21 cellular contexts compared by ENCODE assay signal in the genomic region with DNA sequence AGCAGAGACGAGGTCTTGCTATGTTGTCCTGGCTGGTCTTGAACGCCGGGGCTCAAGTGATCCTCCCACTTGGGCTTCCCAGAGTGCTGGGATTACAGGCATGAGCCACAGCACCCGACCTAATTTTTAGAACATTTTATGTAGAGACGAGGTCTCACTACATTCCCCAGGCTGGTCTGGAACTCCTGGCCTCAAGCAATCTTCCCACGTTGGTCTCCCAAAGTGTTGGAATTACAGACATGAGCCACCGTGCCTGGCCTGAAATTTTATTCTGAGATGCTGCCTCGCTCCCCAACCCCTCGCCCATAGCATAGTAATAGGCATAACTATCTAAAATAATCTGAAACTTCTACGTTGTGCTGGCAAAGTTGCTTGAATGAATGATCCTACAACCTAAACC.
"Had no signal": no experiment of that assay in that cellular context is flagged by ENCODE, and none has a peak within 500 bp of the region (broad histone marks: within the 10 kb centered on the region; RNA-seq: fewer than 3 reads in every experiment).

No MANE protein-coding gene starts in this region.

- H3K27me3 Mint-ChIP-seq: activated CD4-positive, alpha-beta T cell treated with anti-CD3 and anti-CD28 coated beads for 36 hours; activated CD4-positive, alpha-beta T cell treated with anti-CD3 and anti-CD28 coated beads, Interleukin-2, amount 10 ng/mL, durations not matched to agents 24 days and 14 days; activated CD8-positive, alpha-beta T cell treated with anti-CD3 and anti-CD28 coated beads for 36 hours; activated naive CD4-positive, alpha-beta T cell treated with anti-CD3 and anti-CD28 coated beads, Interleukin-2, amount 50 U/mL, for 24 hours; activated naive CD8-positive, alpha-beta T cell treated with anti-CD3 and anti-CD28 coated beads for 36 hours; activated naive CD8-positive, alpha-beta T cell treated with anti-CD3 and anti-CD28 coated beads, Interleukin-2, amount 50 U/mL, for 24 hours; brain had no signal

- DNase-seq: activated CD4-positive, alpha-beta T cell treated with anti-CD3 and anti-CD28 coated beads for 36 hours; activated CD4-positive, alpha-beta T cell treated with anti-CD3 and anti-CD28 coated beads, Interleukin-2, amount 10 ng/mL, durations not matched to agents 24 days and 14 days; activated CD4-positive, CD25-positive, alpha-beta regulatory T cell; activated CD4-positive, CD25-positive, alpha-beta regulatory T cell treated with anti-CD3 and anti-CD28 coated beads, Interleukin-2, amount 50 U/mL, for 72 hours; activated CD8-positive, alpha-beta memory T cell treated with anti-CD3 and anti-CD28 coated beads for 24 hours; activated CD8-positive, alpha-beta T cell treated with anti-CD3 and anti-CD28 coated beads for 36 hours; activated gamma-delta T cell; activated naive CD4-positive, alpha-beta T cell; activated naive CD8-positive, alpha-beta T cell treated with anti-CD3 and anti-CD28 coated beads for 36 hours; activated naive CD8-positive, alpha-beta T cell treated with anti-CD3 and anti-CD28 coated beads, Interleukin-2, amount 50 U/mL, for 24 hours; activated T-cell treated with anti-CD3 and anti-CD28 coated beads, Interleukin-2, amount 50 U/mL, for 48 hours; central memory CD4-positive, alpha-beta T cell; cerebellar nuclear complex; colonic mucosa; effector CD8-positive, alpha-beta T cell; esophagus squamous epithelium; foreskin melanocyte; T-helper 2 cell had no signal

- H3K4me1 Mint-ChIP-seq: brain had no signal

- H3K9me3 Mint-ChIP-seq: activated CD4-positive, alpha-beta T cell treated with anti-CD3 and anti-CD28 coated beads, Interleukin-2, amount 10 ng/mL, durations not matched to agents 24 days and 14 days; activated CD8-positive, alpha-beta T cell treated with anti-CD3 and anti-CD28 coated beads for 36 hours; activated naive CD4-positive, alpha-beta T cell treated with anti-CD3 and anti-CD28 coated beads, Interleukin-2, amount 50 U/mL, for 24 hours; activated naive CD8-positive, alpha-beta T cell treated with anti-CD3 and anti-CD28 coated beads for 36 hours; activated naive CD8-positive, alpha-beta T cell treated with anti-CD3 and anti-CD28 coated beads, Interleukin-2, amount 50 U/mL, for 24 hours; brain had no signal

- H3K4me3 Mint-ChIP-seq: activated CD4-positive, alpha-beta T cell treated with anti-CD3 and anti-CD28 coated beads for 36 hours; activated CD4-positive, alpha-beta T cell treated with anti-CD3 and anti-CD28 coated beads, Interleukin-2, amount 10 ng/mL, durations not matched to agents 24 days and 14 days; activated CD8-positive, alpha-beta T cell treated with anti-CD3 and anti-CD28 coated beads for 36 hours; activated naive CD4-positive, alpha-beta T cell treated with anti-CD3 and anti-CD28 coated beads, Interleukin-2, amount 50 U/mL, for 24 hours; activated naive CD8-positive, alpha-beta T cell treated with anti-CD3 and anti-CD28 coated beads for 36 hours; activated naive CD8-positive, alpha-beta T cell treated with anti-CD3 and anti-CD28 coated beads, Interleukin-2, amount 50 U/mL, for 24 hours; brain had no signal

- H3K27ac Mint-ChIP-seq: activated CD4-positive, alpha-beta T cell treated with anti-CD3 and anti-CD28 coated beads for 36 hours; activated CD4-positive, alpha-beta T cell treated with anti-CD3 and anti-CD28 coated beads, Interleukin-2, amount 10 ng/mL, durations not matched to agents 24 days and 14 days; activated CD8-positive, alpha-beta T cell treated with anti-CD3 and anti-CD28 coated beads for 36 hours; activated naive CD4-positive, alpha-beta T cell treated with anti-CD3 and anti-CD28 coated beads, Interleukin-2, amount 50 U/mL, for 24 hours; activated naive CD8-positive, alpha-beta T cell treated with anti-CD3 and anti-CD28 coated beads for 36 hours; brain had no signal

- ATAC-seq: activated CD4-positive, alpha-beta T cell treated with anti-CD3 and anti-CD28 coated beads for 36 hours; activated CD8-positive, alpha-beta T cell treated with anti-CD3 and anti-CD28 coated beads for 36 hours; activated naive CD8-positive, alpha-beta T cell treated with anti-CD3 and anti-CD28 coated beads, Interleukin-2, amount 50 U/mL, for 24 hours; gastroesophageal sphincter had no signal
